ENCODE assay signal across 1 cellular context in the genomic region with DNA sequence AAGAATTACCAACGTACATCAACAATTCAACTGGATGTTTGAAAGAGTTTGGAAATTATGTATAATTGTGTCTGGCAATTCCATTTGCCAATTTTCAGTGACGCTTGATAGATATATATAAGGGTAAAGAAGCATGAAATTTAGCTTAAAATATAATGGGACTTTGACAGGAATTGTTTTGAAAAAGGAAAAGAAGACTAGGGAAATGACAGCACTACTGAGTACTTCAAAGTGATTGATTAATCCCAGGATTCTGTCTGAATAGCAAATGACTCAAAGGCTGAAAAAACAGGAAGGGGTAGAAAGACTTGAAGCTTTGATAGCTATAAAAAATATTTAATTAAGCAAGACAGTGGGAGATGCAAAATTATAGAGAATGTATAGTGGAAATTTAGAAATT.
TF ChIP-seq lines count a peak whose summit lies in the region.

No MANE protein-coding gene starts in this region.

TF ChIP-seq in neural cell, 6 proteins besides CTCF, POLR2A, EP300 and RAD21:
- TF ChIP-seq, protein P1, sequence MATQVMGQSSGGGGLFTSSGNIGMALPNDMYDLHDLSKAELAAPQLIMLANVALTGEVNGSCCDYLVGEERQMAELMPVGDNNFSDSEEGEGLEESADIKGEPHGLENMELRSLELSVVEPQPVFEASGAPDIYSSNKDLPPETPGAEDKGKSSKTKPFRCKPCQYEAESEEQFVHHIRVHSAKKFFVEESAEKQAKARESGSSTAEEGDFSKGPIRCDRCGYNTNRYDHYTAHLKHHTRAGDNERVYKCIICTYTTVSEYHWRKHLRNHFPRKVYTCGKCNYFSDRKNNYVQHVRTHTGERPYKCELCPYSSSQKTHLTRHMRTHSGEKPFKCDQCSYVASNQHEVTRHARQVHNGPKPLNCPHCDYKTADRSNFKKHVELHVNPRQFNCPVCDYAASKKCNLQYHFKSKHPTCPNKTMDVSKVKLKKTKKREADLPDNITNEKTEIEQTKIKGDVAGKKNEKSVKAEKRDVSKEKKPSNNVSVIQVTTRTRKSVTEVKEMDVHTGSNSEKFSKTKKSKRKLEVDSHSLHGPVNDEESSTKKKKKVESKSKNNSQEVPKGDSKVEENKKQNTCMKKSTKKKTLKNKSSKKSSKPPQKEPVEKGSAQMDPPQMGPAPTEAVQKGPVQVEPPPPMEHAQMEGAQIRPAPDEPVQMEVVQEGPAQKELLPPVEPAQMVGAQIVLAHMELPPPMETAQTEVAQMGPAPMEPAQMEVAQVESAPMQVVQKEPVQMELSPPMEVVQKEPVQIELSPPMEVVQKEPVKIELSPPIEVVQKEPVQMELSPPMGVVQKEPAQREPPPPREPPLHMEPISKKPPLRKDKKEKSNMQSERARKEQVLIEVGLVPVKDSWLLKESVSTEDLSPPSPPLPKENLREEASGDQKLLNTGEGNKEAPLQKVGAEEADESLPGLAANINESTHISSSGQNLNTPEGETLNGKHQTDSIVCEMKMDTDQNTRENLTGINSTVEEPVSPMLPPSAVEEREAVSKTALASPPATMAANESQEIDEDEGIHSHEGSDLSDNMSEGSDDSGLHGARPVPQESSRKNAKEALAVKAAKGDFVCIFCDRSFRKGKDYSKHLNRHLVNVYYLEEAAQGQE (IDR thresholded peaks at IDR 0.05; ENCODE audit: borderline replicate concordance): peak; percentile 96
- TF ChIP-seq POLR2AphosphoS5 (IDR thresholded peaks at IDR 0.05) (peak; percentile 13), EZH2 (IDR thresholded peaks at IDR 0.05; ENCODE audit: borderline replicate concordance, insufficient read depth, low read length, poor library complexity, severe bottlenecking) (no peak), MXI1 (conservative IDR thresholded peaks at IDR 0.05; ENCODE audit: poor library complexity, severe bottlenecking) (no peak), TAF1 (IDR thresholded peaks at IDR 0.05; ENCODE audit: low read depth) (no peak)
